16 cellular contexts compared by ENCODE assay signal in the genomic region with DNA sequence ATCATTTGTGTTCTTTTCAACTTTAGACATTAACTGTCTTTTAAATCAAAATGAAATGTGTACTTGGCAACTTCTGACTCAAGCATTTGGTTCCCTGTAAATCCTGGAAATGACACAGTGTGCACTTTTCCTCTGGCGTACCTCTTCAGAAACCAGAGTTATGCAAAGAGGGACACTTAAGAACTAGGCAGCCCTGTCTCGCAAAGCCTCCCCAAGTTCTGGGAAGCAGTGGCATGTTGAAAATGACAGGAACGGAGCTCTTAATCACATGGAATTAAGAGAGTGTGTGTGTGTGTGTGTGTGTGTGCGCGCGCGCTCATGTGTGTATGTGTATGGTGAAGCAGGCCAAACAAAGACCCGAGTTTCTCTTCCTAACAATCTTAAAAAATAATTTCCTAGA.
A peak's percentile ranks its signal among the peaks of the same experiment; 100 is the strongest.
DNase-seq lines count a peak whose midpoint lies in the region; ATAC-seq and TF ChIP-seq lines count a peak whose summit lies in the region.
"Had no signal": no experiment of that assay in that cellular context is flagged by ENCODE, and none has a peak within 500 bp of the region (broad histone marks: within the 10 kb centered on the region; RNA-seq: fewer than 3 reads in every experiment).

No MANE protein-coding gene starts in this region.

- intact Hi-C loops in left lung (cut with DNase I) (no loop called here), thyroid gland (cut with DNase I) (no loop called here)

- H3K4me1 ChIP-seq in left lung (peaks cover 0 to 4% of the 10 kb centered on the region in 2 donors), thyroid gland (peaks cover 13 to 15% of the 10 kb centered on the region in 2 donors), smooth muscle cell (ENCODE audit: low read depth) (peaks cover 3% of the 10 kb centered on the region)
- H3K4me1 ChIP-seq: BE2C had no signal

- peak; percentile 95 for ATAC-seq in left lung
- ATAC-seq in HG03571 (IDR thresholded peaks at IDR 0.05; ENCODE audit: unreplicated experiment), result no peak
- ATAC-seq: GM23338, K562 had no signal

- no peak overlapping the region for H3K9ac ChIP-seq in smooth muscle cell (ENCODE audit: low read depth)

- peak; percentile 19 for DNase-seq in DMS79 (lab: John Stamatoyannopoulos, UW)
- DNase-seq in DMS79 treated with DMSO at 0.1 percent for 48 hours (lab: John Stamatoyannopoulos, UW), result peak; percentile 49
- peak in 1 of 2 donors; percentile 34 for DNase-seq in left lung
- DNase-seq in thyroid gland, result peak; percentile 81 to 82
- no peak for DNase-seq in smooth muscle cell (lab: John Stamatoyannopoulos, UW; ENCODE audit: unreplicated experiment)
- no peak for DNase-seq in activated CD4-positive, alpha-beta T cell treated with anti-CD3 and anti-CD28 coated beads for 48 hours
- DNase-seq: ACHN; BE2C; C1 segment of cervical spinal cord; Caco-2; CD4-positive, CD25-positive, alpha-beta regulatory T cell; HCEC 1CT; IMR-90 had no signal

- H3K27ac ChIP-seq in left lung (no peak overlapping the region), thyroid gland (peak overlapping the region in 2 of 3 donors; percentile 4 to 19), smooth muscle cell (ENCODE audit: low read depth) (no peak overlapping the region)

- H3K79me2 ChIP-seq in smooth muscle cell (ENCODE audit: low read depth), result no peaks in the 10 kb centered on the region

- H3K27me3 ChIP-seq in left lung, result no peaks in the 10 kb centered on the region
- H3K27me3 ChIP-seq in thyroid gland, result no peaks in the 10 kb centered on the region
- no peaks in the 10 kb centered on the region for H3K27me3 ChIP-seq in smooth muscle cell (ENCODE audit: low read depth)
- H3K27me3 ChIP-seq: BE2C had no signal

- H3K36me3 ChIP-seq in left lung (no peaks in the 10 kb centered on the region), thyroid gland (no peaks in the 10 kb centered on the region), smooth muscle cell (ENCODE audit: low read depth) (no peaks in the 10 kb centered on the region)
- H3K36me3 ChIP-seq: BE2C had no signal

- no peak overlapping the region for H3K4me2 ChIP-seq in smooth muscle cell
- H3K4me2 ChIP-seq: GM23338 had no signal

- no peak for TF ChIP-seq POLR2A in thyroid gland (IDR thresholded peaks at IDR 0.05)

- WGBS in thyroid gland, 2 donors, result 21 to 34% methylated on average over 8 of the region's 8 CpGs
- WGBS in smooth muscle cell (ENCODE audit: low lambda C conversion rate), result 72% methylated on average over 8 of the region's 8 CpGs

- H2AFZ ChIP-seq in smooth muscle cell (ENCODE audit: low read depth), result no peak overlapping the region
- H2AFZ ChIP-seq: GM23338 had no signal

- TF ChIP-seq CTCF in left lung (IDR thresholded peaks at IDR 0.05) (no peak), thyroid gland (IDR thresholded peaks at IDR 0.05) (no peak), smooth muscle cell (IDR thresholded peaks at IDR 0.05; ENCODE audit: borderline replicate concordance, insufficient read depth, poor library complexity, severe bottlenecking) (no peak)

- no peaks in the 10 kb centered on the region for H3F3A ChIP-seq in smooth muscle cell (ENCODE audit: low read depth)

- H3K9me3 ChIP-seq in left lung (no peaks in the 10 kb centered on the region), thyroid gland (no peaks in the 10 kb centered on the region), smooth muscle cell (replicated peaks; ENCODE audit: low read depth) (no peaks in the 10 kb centered on the region)
- H3K9me3 ChIP-seq: BE2C, Caco-2 had no signal

- H4K20me1 ChIP-seq in smooth muscle cell (ENCODE audit: low read depth), result no peaks in the 10 kb centered on the region

- H3K4me3 ChIP-seq in left lung (no peak overlapping the region), thyroid gland (replicated peaks in 1 of 3) (no peak overlapping the region), smooth muscle cell (no peak overlapping the region)
- H3K4me3 ChIP-seq: GM23338, K562 had no signal

Comparison
In these comparisons a context has a peak if more than half of its experiments do, and no peak if none do; other contexts are left out.
1. DNase-seq: peak in DMS79 (single experiment), DMS79 treated with DMSO at 0.1 percent for 48 hours (single experiment) and thyroid gland (2 of 2); none in smooth muscle cell (single experiment) and activated CD4-positive, alpha-beta T cell treated with anti-CD3 and anti-CD28 coated beads for 48 hours (single experiment).
2. H3K27ac ChIP-seq: peak in thyroid gland (2 of 3); none in left lung (0 of 2) and smooth muscle cell (single experiment).